ENCODE assay signal across 19 cellular contexts in the genomic region with DNA sequence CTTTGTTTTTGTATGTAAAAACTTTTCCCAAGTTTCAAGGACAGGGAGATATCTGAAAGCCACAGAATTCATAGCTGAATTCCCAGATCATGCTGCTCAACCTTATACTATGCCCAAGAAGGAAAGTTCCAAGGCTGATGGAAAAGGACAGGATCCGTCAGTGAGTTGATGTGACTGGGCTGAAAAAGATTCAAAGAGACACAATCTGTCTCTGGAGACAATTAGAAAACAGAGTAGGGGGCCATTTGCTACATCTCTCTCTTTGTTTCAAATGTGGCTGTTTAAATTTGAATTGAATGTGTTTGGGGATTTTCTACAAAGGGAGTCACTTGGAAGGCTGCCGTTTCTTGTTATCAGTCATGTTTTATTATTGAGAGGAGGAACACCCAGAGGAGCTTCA.
DNase-seq lines count a peak whose midpoint lies in the region; ATAC-seq and TF ChIP-seq lines count a peak whose summit lies in the region.
"Had no signal": no experiment of that assay in that cellular context is flagged by ENCODE, and none has a peak within 500 bp of the region (broad histone marks: within the 10 kb centered on the region; RNA-seq: fewer than 3 reads in every experiment).

No MANE protein-coding gene starts in this region.

- TF ChIP-seq CTCF in GM23338 (conservative IDR thresholded peaks at IDR 0.05; ENCODE audit: low read depth in 2 of 2) = no peak
- TF ChIP-seq CTCF in endodermal cell (conservative IDR thresholded peaks at IDR 0.05) = no peak
- TF ChIP-seq CTCF in heart right ventricle (IDR thresholded peaks at IDR 0.05) = no peak

- intact Hi-C loops in heart right ventricle (cut with DNase I) = no loop called here

- H3K9ac ChIP-seq in HUES64 (ENCODE audit: low read depth, low read length) = no peak overlapping the region
- H3K9ac ChIP-seq in endodermal cell (ENCODE audit: extremely low read depth, low read length, poor library complexity, severe bottlenecking) = no peak overlapping the region
- H3K9ac ChIP-seq: BLaER1 had no signal

- H3K36me3 ChIP-seq in GM23338 (ENCODE audit: insufficient read depth) = no peaks in the 10 kb centered on the region
- H3K36me3 ChIP-seq in HUES64 (ENCODE audit: insufficient read depth, low read length) = no peaks in the 10 kb centered on the region
- H3K36me3 ChIP-seq in endodermal cell (ENCODE audit: control insufficient read depth, insufficient read depth, low read length) = no peaks in the 10 kb centered on the region
- no peaks in the 10 kb centered on the region for H3K36me3 ChIP-seq in heart right ventricle
- H3K36me3 ChIP-seq: BLaER1 had no signal

- 0 out of 2 replicates have a peak overlapping the region, but pooled peaks have one; percentile 3 for H3K4me2 ChIP-seq in GM23338
- H3K4me2 ChIP-seq: BLaER1 had no signal

- no peaks in the 10 kb centered on the region for H3F3A ChIP-seq in GM23338 (replicated peaks; ENCODE audit: low read depth)

- H3K9me2 ChIP-seq in GM23338 (ENCODE audit: insufficient read depth) = no peaks in the 10 kb centered on the region; the same call in 1 of the 2 replicates

- H3K4me1 Mint-ChIP-seq in GM23338 = peaks cover 37% of the 10 kb centered on the region
- peaks cover 70% of the 10 kb centered on the region for H3K4me1 Mint-ChIP-seq in endodermal cell
- H3K4me1 Mint-ChIP-seq: B cell; CD4-positive, CD25-positive, alpha-beta regulatory T cell had no signal

- H3K4me3 Mint-ChIP-seq in GM23338 = no peak overlapping the region
- H3K4me3 Mint-ChIP-seq in endodermal cell = no peak overlapping the region
- H3K4me3 Mint-ChIP-seq: B cell; CD4-positive, CD25-positive, alpha-beta regulatory T cell; CD8-positive, alpha-beta T cell; HFFc6 had no signal

- H3K27ac ChIP-seq in GM23338 (ENCODE audit: low read depth) (0 out of 2 replicates have a peak overlapping the region, but pooled peaks have one; percentile 8), HUES64 (ENCODE audit: low read depth, low read length) (peak overlapping the region; percentile 11; the same call in 1 of the 2 replicates), endodermal cell (ENCODE audit: low read depth, low read length) (no peak overlapping the region), heart right ventricle (no peak overlapping the region)
- H3K27ac ChIP-seq: 22Rv1, BLaER1, C4-2B had no signal

- H3K27ac Mint-ChIP-seq in GM23338 (no peak overlapping the region), endodermal cell (peak overlapping the region; percentile 84)
- H3K27ac Mint-ChIP-seq: B cell; CD4-positive, CD25-positive, alpha-beta regulatory T cell; CD8-positive, alpha-beta T cell; HFFc6 had no signal

- no peak overlapping the region for H3K4me3 ChIP-seq in GM23338
- no peak overlapping the region for H3K4me3 ChIP-seq in HUES64 (ENCODE audit: low read length)
- no peak overlapping the region for H3K4me3 ChIP-seq in endodermal cell (ENCODE audit: low read length)
- no peak overlapping the region for H3K4me3 ChIP-seq in heart right ventricle
- H3K4me3 ChIP-seq: BLaER1 had no signal

- H3K4me1 ChIP-seq in GM23338 (ENCODE audit: insufficient read depth) = peaks cover 39% of the 10 kb centered on the region
- H3K4me1 ChIP-seq in HUES64 (ENCODE audit: insufficient read depth, low read length) = peaks cover 41% of the 10 kb centered on the region
- H3K4me1 ChIP-seq in endodermal cell (ENCODE audit: control insufficient read depth, insufficient read depth, low read length) = peaks cover 4% of the 10 kb centered on the region
- no peaks in the 10 kb centered on the region for H3K4me1 ChIP-seq in heart right ventricle
- H3K4me1 ChIP-seq: BLaER1, Caco-2 had no signal

- ATAC-seq in GM23338 = peak; percentile 61
- ATAC-seq in GM21825 (IDR thresholded peaks at IDR 0.05; ENCODE audit: unreplicated experiment) = no peak
- no peak for ATAC-seq in heart right ventricle
- ATAC-seq: CD8-positive, alpha-beta T cell had no signal

- no peaks in the 10 kb centered on the region for H3K79me2 ChIP-seq in GM23338 (replicated peaks; ENCODE audit: insufficient read depth)

- H2AFZ ChIP-seq in GM23338 = peak overlapping the region; percentile 79

- H3K27me3 Mint-ChIP-seq in GM23338 (ENCODE audit: insufficient read depth, low read depth, poor library complexity) = peaks cover 4% of the 10 kb centered on the region
- no peaks in the 10 kb centered on the region for H3K27me3 Mint-ChIP-seq in endodermal cell (ENCODE audit: insufficient read depth)
- H3K27me3 Mint-ChIP-seq: B cell; CD4-positive, CD25-positive, alpha-beta regulatory T cell had no signal

- no peaks in the 10 kb centered on the region for H3K9me3 Mint-ChIP-seq in GM23338
- H3K9me3 Mint-ChIP-seq in endodermal cell = peaks cover 4% of the 10 kb centered on the region
- H3K9me3 Mint-ChIP-seq: CD8-positive, alpha-beta T cell; HFFc6 had no signal

- H3K9me3 ChIP-seq in HUES64 (ENCODE audit: insufficient read depth, low read depth, low read length) = no peaks in the 10 kb centered on the region; the same call in 1 of the 2 replicates
- H3K9me3 ChIP-seq in endodermal cell (ENCODE audit: control insufficient read depth, low read length) = peaks cover 4% of the 10 kb centered on the region
- H3K9me3 ChIP-seq in heart right ventricle = peaks cover 0 to 7% (median 0%) of the 10 kb centered on the region in 11 donors
- H3K9me3 ChIP-seq: BLaER1, Caco-2 had no signal

- 41% methylated on average over 2 of the region's 2 CpGs for WGBS in HUES64
- 40 to 45% methylated on average over 2 of the region's 2 CpGs for WGBS in endodermal cell (ENCODE audit: insufficient coverage in 1 of 2, insufficient read length in 1 of 2), 2 experiments
- 47 to 60% methylated on average over 2 of the region's 2 CpGs for WGBS in heart right ventricle, 2 donors

- no peaks in the 10 kb centered on the region for H3K27me3 ChIP-seq in GM23338 (ENCODE audit: insufficient read depth)
- H3K27me3 ChIP-seq in HUES64 (ENCODE audit: insufficient read depth, low read length) = no peaks in the 10 kb centered on the region
- no peaks in the 10 kb centered on the region for H3K27me3 ChIP-seq in endodermal cell (ENCODE audit: control insufficient read depth, insufficient read depth, low read length, poor library complexity, severe bottlenecking)
- H3K27me3 ChIP-seq in heart right ventricle = no peaks in the 10 kb centered on the region
- H3K27me3 ChIP-seq: BLaER1 had no signal

- H4K20me1 ChIP-seq in GM23338 (replicated peaks; ENCODE audit: insufficient read depth) = no peaks in the 10 kb centered on the region
- H4K20me1 ChIP-seq: BLaER1 had no signal

- no peaks in the 10 kb centered on the region for H3K36me3 Mint-ChIP-seq in GM23338 (ENCODE audit: low read depth)
- no peaks in the 10 kb centered on the region for H3K36me3 Mint-ChIP-seq in endodermal cell (ENCODE audit: low read depth)
- H3K36me3 Mint-ChIP-seq: CD4-positive, CD25-positive, alpha-beta regulatory T cell; CD8-positive, alpha-beta T cell had no signal

- DNase-seq in GM23338 (ENCODE audit: low spot score) = no peak
- no peak for DNase-seq in endodermal cell
- peak; percentile 29 for DNase-seq in retina
- no peak for DNase-seq in heart right ventricle
- no peak for DNase-seq in effector CD4-positive, alpha-beta T cell
- DNase-seq: Caco-2; CD4-positive, CD25-positive, alpha-beta regulatory T cell; CD8-positive, alpha-beta T cell; DMS153; DND-41; GOT3; H7; HFFc6 had no signal

Comparison
In these comparisons a context has a peak if more than half of its experiments do, and no peak if none do; other contexts are left out.
1. H3K27ac ChIP-seq: peak in GM23338 (single experiment) and HUES64 (single experiment); none in endodermal cell (single experiment) and heart right ventricle (0 of 10).